Comparison of ENCODE assay signal across 15 cellular contexts in the genomic region with DNA sequence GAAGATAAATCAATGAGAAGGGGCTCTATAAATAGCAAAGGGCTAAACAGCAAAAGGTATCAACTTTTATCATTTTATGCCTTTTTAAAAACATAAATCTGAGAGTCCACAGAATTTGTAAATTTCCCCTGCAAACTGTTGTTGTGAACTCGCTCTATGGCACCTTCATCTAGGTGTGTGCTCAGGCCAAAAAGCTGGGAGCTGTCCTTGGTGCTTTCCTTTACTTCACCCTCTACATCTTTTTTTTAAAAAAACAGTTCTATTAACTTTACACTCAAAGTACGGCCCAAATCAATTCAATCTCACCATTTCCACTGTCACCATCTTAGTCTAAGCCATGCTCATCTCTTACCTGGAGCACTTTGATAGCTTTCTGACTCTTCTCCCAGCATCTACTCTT.
"Had no signal": no experiment of that assay in that cellular context is flagged by ENCODE, and none has a peak within 500 bp of the region (broad histone marks: within the 10 kb centered on the region; RNA-seq: fewer than 3 reads in every experiment).

No MANE protein-coding gene starts in this region.

- H3K4me2 ChIP-seq: smooth muscle cell had no signal

- H2AFZ ChIP-seq: parathyroid adenoma had no signal

- H3K4me1 ChIP-seq: parathyroid adenoma, stomach had no signal

- H3K4me3 ChIP-seq: coronary artery, smooth muscle cell, stomach had no signal

- H3K9ac ChIP-seq: parathyroid adenoma had no signal

- H3K27me3 ChIP-seq: brain microvascular endothelial cell, stomach had no signal

- H3K27ac ChIP-seq: brain microvascular endothelial cell, coronary artery, parathyroid adenoma, stomach had no signal

- H3K36me3 ChIP-seq: brain microvascular endothelial cell, stomach had no signal

- ATAC-seq: activated CD8-positive, alpha-beta T cell treated with anti-CD3 and anti-CD28 coated beads for 36 hours; naive thymus-derived CD8-positive, alpha-beta T cell; sciatic nerve; stimulated activated effector memory CD8-positive, alpha-beta T cell treated with anti-CD3 and anti-CD28 coated beads, Interleukin-12 subunit alpha, Interleukin-12 subunit beta, amount 100 ng/mL, for 72 hours had no signal

- H3K9me3 ChIP-seq: stomach had no signal

- DNase-seq: activated B cell treated with CpG ODN at 0.5 μM for 24 hours; activated CD4-positive, alpha-beta T cell treated with anti-CD3 and anti-CD28 coated beads for 4 hours; activated CD8-positive, alpha-beta T cell treated with anti-CD3 and anti-CD28 coated beads for 36 hours; activated naive CD4-positive, alpha-beta T cell treated with anti-CD3 and anti-CD28 coated beads for 36 hours; activated T-cell treated with anti-CD3 and anti-CD28 coated beads, Interleukin-2, amount 50 U/mL, for 24 hours; brain microvascular endothelial cell; naive thymus-derived CD8-positive, alpha-beta T cell; stimulated activated CD4-positive, alpha-beta T cell treated with anti-CD3 and anti-CD28 coated beads, Interleukin-4, amount 100 ng/mL, for 24 hours; stomach; trophoblast cell had no signal

- H3K79me2 ChIP-seq: parathyroid adenoma had no signal
